ENCODE assay signal across 33 cellular contexts in the genomic region with DNA sequence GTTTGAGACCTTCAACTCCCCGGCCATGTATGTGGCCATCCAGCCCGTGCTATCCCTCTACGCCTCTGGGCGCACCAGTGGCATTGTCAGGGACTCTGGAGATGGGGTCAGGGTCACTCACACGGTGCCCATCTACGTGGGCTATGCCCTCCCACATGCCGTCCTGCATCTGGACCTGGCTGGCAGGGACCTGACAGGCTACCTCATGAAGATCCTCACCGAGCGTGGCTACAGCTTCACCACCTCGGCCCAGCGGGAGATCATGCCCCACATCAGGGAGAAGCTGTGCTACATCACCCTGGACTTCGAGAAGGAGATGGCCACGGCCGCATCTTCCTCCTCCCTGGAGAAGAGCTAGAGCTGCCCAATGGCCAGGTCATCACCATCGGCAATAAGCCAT. TPM values are rescaled to one million over a fixed set of nuclear protein-coding genes. Genes with fewer than 3 reads are reported as not detected.
"Had no signal": no experiment of that assay in that cellular context is flagged by ENCODE, and none has a peak within 500 bp of the region (broad histone marks: within the 10 kb centered on the region; RNA-seq: fewer than 3 reads in every experiment).

No MANE protein-coding gene starts in this region.

- ATAC-seq: activated CD4-positive, CD25-positive, alpha-beta regulatory T cell treated with anti-CD3 and anti-CD28 coated beads, Interleukin-2, amount 50 U/mL, for 24 hours; activated CD8-positive, alpha-beta T cell treated with anti-CD3 and anti-CD28 coated beads for 36 hours; activated T-cell treated with anti-CD3 and anti-CD28 coated beads, Interleukin-2, amount 50 U/mL, for 4 hours; activated T-helper 17 cell treated with anti-CD3 and anti-CD28 coated beads, Interleukin-2, amount 50 U/mL, for 72 hours; body of pancreas; gastroesophageal sphincter; T-helper 17 cell had no signal

- H3K4me3 ChIP-seq: body of pancreas, colonic mucosa, esophagus squamous epithelium, gastroesophageal sphincter had no signal

- H3K36me3 ChIP-seq: colonic mucosa, esophagus squamous epithelium, gastroesophageal sphincter, WERI-Rb-1 had no signal

- DNase-seq: activated B cell treated with CpG ODN at 0.5 μM for 24 hours; activated CD4-positive, alpha-beta T cell treated with anti-CD3 and anti-CD28 coated beads for 48 hours; activated CD4-positive, alpha-beta T cell treated with anti-CD3 and anti-CD28 coated beads, Interleukin-2, amount 50 U/mL, for 1 hour; activated CD4-positive, alpha-beta T cell treated with anti-CD3 and anti-CD28 coated beads, Interleukin-2, amount 50 U/mL, for 48 hours; activated CD8-positive, alpha-beta memory T cell treated with anti-CD3 and anti-CD28 coated beads for 24 hours; activated CD8-positive, alpha-beta T cell treated with anti-CD3 and anti-CD28 coated beads for 36 hours; activated effector memory CD4-positive, alpha-beta T cell treated with Interleukin-2 at 50 U/mL for 16 hours; activated gamma-delta T cell treated with Interleukin-2 at 50 U/mL for 16 hours; activated naive CD4-positive, alpha-beta T cell treated with anti-CD3 and anti-CD28 coated beads, Interleukin-2, amount 50 U/mL, for 16 hours; activated naive CD4-positive, alpha-beta T cell treated with Interleukin-2 at 50 U/mL for 16 hours; activated T-cell treated with anti-CD3 and anti-CD28 coated beads, Interleukin-2, amount 50 U/mL, for 4 hours; amniotic stem cell; anterior cingulate cortex; body of pancreas; caudate nucleus; colonic mucosa; effector CD8-positive, alpha-beta T cell; esophagus squamous epithelium; foreskin melanocyte; T-helper 1 cell; T-helper 17 cell; T1000; WERI-Rb-1 had no signal

- H3K9me3 ChIP-seq: body of pancreas, colonic mucosa, esophagus squamous epithelium, gastroesophageal sphincter had no signal

- H3K27ac ChIP-seq: body of pancreas, colonic mucosa, epithelial cell of prostate, esophagus squamous epithelium, gastroesophageal sphincter, WERI-Rb-1 had no signal

- H3K4me1 ChIP-seq: body of pancreas, colonic mucosa, esophagus squamous epithelium, gastroesophageal sphincter had no signal

- H3K27me3 ChIP-seq: body of pancreas, colonic mucosa, esophagus squamous epithelium, gastroesophageal sphincter had no signal

RNA-seq across cellular contexts. Expression of a gene that starts 36.5 kb away (rescaled TPM):
- total RNA-seq: activated B cell treated with CpG ODN at 0.5 μM for 24 hours; activated CD8-positive, alpha-beta T cell treated with anti-CD3 and anti-CD28 coated beads for 36 hours; activated T-cell treated with anti-CD3 and anti-CD28 coated beads, Interleukin-2, amount 50 U/mL, for 4 hours; activated T-helper 17 cell treated with anti-CD3 and anti-CD28 coated beads, Interleukin-2, amount 50 U/mL, for 72 hours; body of pancreas; colonic mucosa; dermis microvascular lymphatic vessel endothelial cell; endothelial cell of umbilical vein; esophagus squamous epithelium; fibroblast of lung; fibroblast of villous mesenchyme; gastroesophageal sphincter; glomerular endothelial cell; T-helper 17 cell had no signal
- polyA plus RNA-seq: adipose tissue, endothelial cell of umbilical vein, fibroblast of lung had no signal
